ENCODE assay signal across 25 cellular contexts in genomic region chr2:224347181-224348051, GRCh38. TPM values are rescaled to one million over a fixed set of nuclear protein-coding genes. Genes with fewer than 3 reads are reported as not detected.
DNase-seq lines count a peak whose midpoint lies in the region; ATAC-seq and TF ChIP-seq lines count a peak whose summit lies in the region.
"Had no signal": no experiment of that assay in that cellular context is flagged by ENCODE, and none has a peak within 500 bp of the region (broad histone marks: within the 10 kb centered on the region; RNA-seq: fewer than 3 reads in every experiment).

No MANE protein-coding gene starts in this region.

- TF ChIP-seq EP300 in esophagus muscularis mucosa (IDR thresholded peaks at IDR 0.05): no peak

- no peak overlapping the region for H3K4me2 ChIP-seq in PC-3 (ENCODE audit: low read length)

- no peaks in the 10 kb centered on the region for H3K9me2 ChIP-seq in PC-3 (replicated peaks; ENCODE audit: low read length)

- H3K4me1 ChIP-seq in PC-3 (ENCODE audit: insufficient read depth, low read length): no peaks in the 10 kb centered on the region; the same call in 1 of the 2 replicates
- peaks cover 0 to 12% (median 10%) of the 10 kb centered on the region in 4 donors for H3K4me1 ChIP-seq in esophagus muscularis mucosa
- H3K4me1 ChIP-seq: upper lobe of right lung had no signal

- no peak for TF ChIP-seq POLR2A in esophagus muscularis mucosa (IDR thresholded peaks at IDR 0.05; ENCODE audit: low read depth)

- WGBS in esophagus muscularis mucosa: 83% methylated on average over 4 of the region's 4 CpGs

- no peaks in the 10 kb centered on the region for H4K20me1 ChIP-seq in PC-3 (ENCODE audit: low read length)

- no TSS peak for BruUV-seq in PC-3 (replicated peaks; lab: Mats Ljungman, UMichigan)

- no peaks in the 10 kb centered on the region for H3K9me3 ChIP-seq in PC-3 (ENCODE audit: low read length)
- no peaks in the 10 kb centered on the region for H3K9me3 ChIP-seq in esophagus muscularis mucosa
- H3K9me3 ChIP-seq: ovary, upper lobe of right lung had no signal

- intact Hi-C loops in PC-3 (cut with micrococcal nuclease) (loop anchor here (1.0 to 5.0 kb wide), 2 partner anchors 60 to 354 kb away; no protein-coding TSS in a partner anchor), esophagus muscularis mucosa (cut with DNase I) (no loop called here)

- H3K79me2 ChIP-seq in PC-3 (ENCODE audit: low read length): no peaks in the 10 kb centered on the region

- peak; percentile 7 for DNase-seq in ELR (ENCODE audit: low read depth)
- DNase-seq in PC-3: peak; percentile 28
- peak; percentile 31 for DNase-seq in esophagus muscularis mucosa (ENCODE audit: extremely low spot score)
- DNase-seq in renal cortical epithelial cell (ENCODE audit: low read depth): peak; percentile 11
- DNase-seq in middle frontal gyrus (ENCODE audit: extremely low spot score, low spot score): no peak
- DNase-seq in NCI-H1694 treated with DMSO at 0.1 percent for 48 hours (lab: John Stamatoyannopoulos, UW): no peak
- DNase-seq in DMS153 (lab: John Stamatoyannopoulos, UW): no peak
- DNase-seq: activated CD4-positive, alpha-beta T cell treated with anti-CD3 and anti-CD28 coated beads, Interleukin-2, amount 10 ng/mL, durations not matched to agents 7 days and 5 days; activated gamma-delta T cell treated with Interleukin-2 at 50 U/mL for 16 hours; activated T-cell treated with anti-CD3 and anti-CD28 coated beads, Interleukin-2, amount 50 U/mL, for 24 hours; C1 segment of cervical spinal cord; DMS79 treated with DMSO at 0.1 percent for 48 hours; Kasumi-1; mammary epithelial cell; NCI-H1436 treated with DMSO at 0.1 percent for 48 hours; ovary; stimulated activated CD4-positive, alpha-beta T cell treated with anti-CD3 and anti-CD28 coated beads, Interleukin-2, amount 100 ng/mL, for 24 hours; stimulated activated naive CD8-positive, alpha-beta T cell treated with anti-CD3 and anti-CD28 coated beads, Interleukin-15, Interleukin-2, amounts not matched to agents 100 U/mL and 50 U/mL, for 24 hours; upper lobe of right lung had no signal

- H3K27ac ChIP-seq in PC-3 (ENCODE audit: low read length): no peak overlapping the region
- H3K27ac ChIP-seq in esophagus muscularis mucosa (replicated peaks in 1 of 4): no peak overlapping the region
- H3K27ac ChIP-seq: gastroesophageal sphincter, ovary, RWPE1, upper lobe of right lung had no signal

- ATAC-seq in PC-3 (peak; percentile 85), HG02798 (IDR thresholded peaks at IDR 0.05; ENCODE audit: poor library complexity, unreplicated experiment) (no peak)
- ATAC-seq: gastroesophageal sphincter; stimulated activated naive CD8-positive, alpha-beta T cell treated with anti-CD3 and anti-CD28 coated beads, Interleukin-15, Interleukin-2, amounts not matched to agents 100 U/mL and 50 U/mL, for 24 hours; upper lobe of right lung; WTC11 had no signal

- H3K9ac ChIP-seq in PC-3 (ENCODE audit: low read length): no peak overlapping the region

- POLR2A ChIA-PET in PC-3 (lab: Charles Lee; ENCODE audit: unreplicated experiment): no interaction called here

- no peaks in the 10 kb centered on the region for H3K36me3 ChIP-seq in PC-3 (ENCODE audit: low read depth, low read length)
- no peaks in the 10 kb centered on the region for H3K36me3 ChIP-seq in esophagus muscularis mucosa
- H3K36me3 ChIP-seq: gastroesophageal sphincter, ovary, upper lobe of right lung had no signal

- no peak overlapping the region for H2AFZ ChIP-seq in PC-3 (ENCODE audit: low read length)

- no peaks in the 10 kb centered on the region for H3F3A ChIP-seq in PC-3 (ENCODE audit: low read length, unreplicated experiment)

- TF ChIP-seq CTCF in PC-3 (conservative IDR thresholded peaks at IDR 0.05; ENCODE audit: low read depth, low read length): peak; percentile 27
- no peak for TF ChIP-seq CTCF in esophagus muscularis mucosa (IDR thresholded peaks at IDR 0.05)

- H3K27me3 ChIP-seq in PC-3 (ENCODE audit: low read length): no peaks in the 10 kb centered on the region
- no peaks in the 10 kb centered on the region for H3K27me3 ChIP-seq in esophagus muscularis mucosa
- H3K27me3 ChIP-seq: gastroesophageal sphincter, ovary, upper lobe of right lung had no signal

- CTCF ChIA-PET in PC-3 (lab: Charles Lee): no interaction called here

- H3K4me3 ChIP-seq in PC-3 (ENCODE audit: low read length): no peak overlapping the region
- H3K4me3 ChIP-seq in esophagus muscularis mucosa: no peak overlapping the region
- H3K4me3 ChIP-seq: gastroesophageal sphincter, ovary, upper lobe of right lung had no signal

RNA-seq across cellular contexts. Expression of gene FAM124B, which starts 54.5 kb away (rescaled TPM):
- total RNA-seq in PC-3 (2014; rRNA removed) (not detected in 2 replicates), esophagus muscularis mucosa (1 to 10 TPM; 2.3 to 6.2 (median 3.7) TPM), renal cortical epithelial cell (0.25 and 0.35 TPM in 2 replicates)
- total RNA-seq: mammary epithelial cell, NCI-H460, neural crest cell had no signal

Comparison
In these comparisons a context has a peak if more than half of its experiments do, and no peak if none do; other contexts are left out.
1. DNase-seq: peak in ELR (single experiment), PC-3 (single experiment), esophagus muscularis mucosa (single experiment) and renal cortical epithelial cell (single experiment); none in middle frontal gyrus (single experiment), NCI-H1694 treated with DMSO at 0.1 percent for 48 hours (single experiment) and DMS153 (single experiment).